Comparison of ENCODE assay signal across 8 cellular contexts in genomic region chr2:191376981-191377629, GRCh38.
DNase-seq lines count a peak whose midpoint lies in the region; ATAC-seq and TF ChIP-seq lines count a peak whose summit lies in the region.

No MANE protein-coding gene starts in this region.

- H3K27me3 Mint-ChIP-seq in activated naive CD8-positive, alpha-beta T cell treated with anti-CD3 and anti-CD28 coated beads, Interleukin-2, amount 50 U/mL, for 24 hours: no peaks in the 10 kb centered on the region

- peak overlapping the region; percentile 3 for H3K27ac Mint-ChIP-seq in activated naive CD8-positive, alpha-beta T cell treated with anti-CD3 and anti-CD28 coated beads, Interleukin-2, amount 50 U/mL, for 24 hours

- H3K27me3 ChIP-seq in BJ (ENCODE audit: control insufficient read depth, insufficient read depth, low read length): no peaks in the 10 kb centered on the region

- H3K9me3 Mint-ChIP-seq in activated naive CD8-positive, alpha-beta T cell treated with anti-CD3 and anti-CD28 coated beads, Interleukin-2, amount 50 U/mL, for 24 hours: no peaks in the 10 kb centered on the region

- TF ChIP-seq EP300 in Ishikawa (IDR thresholded peaks at IDR 0.05; ENCODE audit: borderline replicate concordance): no peak

- POLR2A ChIA-PET in BJ (lab: Charles Lee): no interaction called here

- H3K4me3 ChIP-seq in BJ (ENCODE audit: low read depth, low read length): no peak overlapping the region

- peaks cover 1% of the 10 kb centered on the region; the same call in 1 of the 2 replicates for H3K36me3 ChIP-seq in BJ (ENCODE audit: control insufficient read depth, insufficient read depth, low read length)

- TF ChIP-seq CTCF in BJ (IDR thresholded peaks at IDR 0.05; ENCODE audit: insufficient read depth, low read depth, low read length): no peak

- no peak for TF ChIP-seq RAD21 in Ishikawa (IDR thresholded peaks at IDR 0.05; ENCODE audit: low read depth)

- H3K4me1 Mint-ChIP-seq in activated naive CD8-positive, alpha-beta T cell treated with anti-CD3 and anti-CD28 coated beads, Interleukin-2, amount 50 U/mL, for 24 hours: peaks cover 16% of the 10 kb centered on the region

- H3K4me3 Mint-ChIP-seq in activated naive CD8-positive, alpha-beta T cell treated with anti-CD3 and anti-CD28 coated beads, Interleukin-2, amount 50 U/mL, for 24 hours: no peak overlapping the region

- DNase-seq in BJ (ENCODE audit: low read depth) (peak; percentile 84), hippocampal formation (lab: John Stamatoyannopoulos, UW) (peak; percentile 8 to 49), smooth muscle cell of the brain vasculature (ENCODE audit: low read depth, low spot score) (peak; percentile 71), erythroblast (lab: John Stamatoyannopoulos, UW) (no peak)
- peak; percentile 26 for DNase-seq in activated naive CD8-positive, alpha-beta T cell treated with anti-CD3 and anti-CD28 coated beads, Interleukin-2, amount 50 U/mL, for 24 hours

- peaks cover 1% of the 10 kb centered on the region for H3K36me3 Mint-ChIP-seq in activated naive CD8-positive, alpha-beta T cell treated with anti-CD3 and anti-CD28 coated beads, Interleukin-2, amount 50 U/mL, for 24 hours (ENCODE audit: low read depth)

- ATAC-seq in GM19463 (IDR thresholded peaks at IDR 0.05; ENCODE audit: unreplicated experiment) (peak; percentile 93), HG02571 (IDR thresholded peaks at IDR 0.05; ENCODE audit: unreplicated experiment) (no peak)
- ATAC-seq in activated naive CD8-positive, alpha-beta T cell treated with anti-CD3 and anti-CD28 coated beads, Interleukin-2, amount 50 U/mL, for 24 hours: peak; percentile 93

- CTCF ChIA-PET in BJ (lab: Yijun Ruan, JAX): no interaction called here

- no peak for TF ChIP-seq POLR2A in erythroblast (IDR thresholded peaks at IDR 0.05; ENCODE audit: low read length)

TF ChIP-seq in Ishikawa, 13 proteins besides CTCF, POLR2A, EP300 and RAD21:
- TF ChIP-seq MAX (IDR thresholded peaks at IDR 0.05) (peak; percentile 89), NFIC (IDR thresholded peaks at IDR 0.05) (no peak)
- TF ChIP-seq, protein P1, sequence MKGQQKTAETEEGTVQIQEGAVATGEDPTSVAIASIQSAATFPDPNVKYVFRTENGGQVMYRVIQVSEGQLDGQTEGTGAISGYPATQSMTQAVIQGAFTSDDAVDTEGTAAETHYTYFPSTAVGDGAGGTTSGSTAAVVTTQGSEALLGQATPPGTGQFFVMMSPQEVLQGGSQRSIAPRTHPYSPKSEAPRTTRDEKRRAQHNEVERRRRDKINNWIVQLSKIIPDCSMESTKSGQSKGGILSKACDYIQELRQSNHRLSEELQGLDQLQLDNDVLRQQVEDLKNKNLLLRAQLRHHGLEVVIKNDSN (IDR thresholded peaks at IDR 0.05): peak; percentile 77

Comparison
In these comparisons a context has a peak if more than half of its experiments do, and no peak if none do; other contexts are left out.
1. DNase-seq: peak in BJ (single experiment), activated naive CD8-positive, alpha-beta T cell treated with anti-CD3 and anti-CD28 coated beads, Interleukin-2, amount 50 U/mL, for 24 hours (single experiment), hippocampal formation (2 of 2) and smooth muscle cell of the brain vasculature (single experiment); none in erythroblast (0 of 2).